13 cellular contexts compared by ENCODE assay signal in genomic region chr17:10052414-10052813, GRCh38.
DNase-seq lines count a peak whose midpoint lies in the region; ATAC-seq and TF ChIP-seq lines count a peak whose summit lies in the region.
"Had no signal": no experiment of that assay in that cellular context is flagged by ENCODE, and none has a peak within 500 bp of the region (broad histone marks: within the 10 kb centered on the region; RNA-seq: fewer than 3 reads in every experiment).

No MANE protein-coding gene starts in this region.

- no peak overlapping the region for H3K4me3 ChIP-seq in foreskin fibroblast (ENCODE audit: low read depth in 1 of 2, low read length in 2 of 2)
- H3K4me3 ChIP-seq: upper lobe of right lung had no signal

- in situ Hi-C loops in G401 (cut with HindIII; ENCODE audit: low sequenced_read_pairs) = no loop called here

- ATAC-seq in stimulated activated naive CD8-positive, alpha-beta T cell treated with anti-CD3 and anti-CD28 coated beads, Interleukin-15, Interleukin-2, amounts not matched to agents 100 U/mL and 50 U/mL, for 24 hours = peak; percentile 77
- no peak for ATAC-seq in stimulated activated naive CD8-positive, alpha-beta T cell treated with anti-CD3 and anti-CD28 coated beads, Interleukin-15, amount 100 ng/mL, for 72 hours
- peak; percentile 35 for ATAC-seq in HG02588 (IDR thresholded peaks at IDR 0.05; ENCODE audit: unreplicated experiment)
- ATAC-seq in HG03175 (IDR thresholded peaks at IDR 0.05; ENCODE audit: unreplicated experiment) = no peak
- ATAC-seq: upper lobe of right lung had no signal

- H3K36me3 Mint-ChIP-seq in brain = no peaks in the 10 kb centered on the region
- H3K36me3 Mint-ChIP-seq: activated naive CD8-positive, alpha-beta T cell had no signal

- H3K27me3 Mint-ChIP-seq in stimulated activated naive CD8-positive, alpha-beta T cell treated with anti-CD3 and anti-CD28 coated beads, Interleukin-15, amount 100 ng/mL, for 72 hours = no peaks in the 10 kb centered on the region
- no peaks in the 10 kb centered on the region for H3K27me3 Mint-ChIP-seq in brain
- H3K27me3 Mint-ChIP-seq: activated naive CD8-positive, alpha-beta T cell had no signal

- peak; percentile 25 for DNase-seq in stimulated activated naive CD8-positive, alpha-beta T cell treated with anti-CD3 and anti-CD28 coated beads, Interleukin-15, Interleukin-2, amounts not matched to agents 100 U/mL and 50 U/mL, for 24 hours
- DNase-seq in stimulated activated naive CD8-positive, alpha-beta T cell treated with anti-CD3 and anti-CD28 coated beads, Interleukin-15, amount 100 ng/mL, for 72 hours = no peak
- DNase-seq in foreskin fibroblast (no peak), NCI-H1048 (lab: John Stamatoyannopoulos, UW) (no peak), G401 (ENCODE audit: low spot score) (no peak)
- DNase-seq: mammary epithelial cell, NCI-H1092 treated with DMSO at 0.1 percent for 48 hours, nucleus accumbens, upper lobe of right lung had no signal

- H3K9me3 Mint-ChIP-seq in stimulated activated naive CD8-positive, alpha-beta T cell treated with anti-CD3 and anti-CD28 coated beads, Interleukin-15, amount 100 ng/mL, for 72 hours = no peaks in the 10 kb centered on the region
- peaks cover 0 to 13% (median 0%) of the 10 kb centered on the region in 5 experiments for H3K9me3 Mint-ChIP-seq in brain

- H3K4me1 Mint-ChIP-seq in stimulated activated naive CD8-positive, alpha-beta T cell treated with anti-CD3 and anti-CD28 coated beads, Interleukin-15, amount 100 ng/mL, for 72 hours = peaks cover 18% of the 10 kb centered on the region
- peaks cover 32% of the 10 kb centered on the region for H3K4me1 Mint-ChIP-seq in brain

- no peak overlapping the region for H3K4me3 Mint-ChIP-seq in stimulated activated naive CD8-positive, alpha-beta T cell treated with anti-CD3 and anti-CD28 coated beads, Interleukin-15, amount 100 ng/mL, for 72 hours
- no peak overlapping the region for H3K4me3 Mint-ChIP-seq in brain
- H3K4me3 Mint-ChIP-seq: activated naive CD8-positive, alpha-beta T cell had no signal

- no peak overlapping the region for H3K27ac Mint-ChIP-seq in stimulated activated naive CD8-positive, alpha-beta T cell treated with anti-CD3 and anti-CD28 coated beads, Interleukin-15, amount 100 ng/mL, for 72 hours
- peak overlapping the region in 3 of 5 experiments; percentile 15 to 86 (median 74) for H3K27ac Mint-ChIP-seq in brain
- H3K27ac Mint-ChIP-seq: activated naive CD8-positive, alpha-beta T cell had no signal

- TF ChIP-seq CTCF in brain (conservative IDR thresholded peaks at IDR 0.05) (no peak), foreskin fibroblast (IDR thresholded peaks at IDR 0.05; ENCODE audit: low read depth, low read length) (no peak)

Comparison
In these comparisons a context has a peak if more than half of its experiments do, and no peak if none do; other contexts are left out.
1. ATAC-seq: peak in stimulated activated naive CD8-positive, alpha-beta T cell treated with anti-CD3 and anti-CD28 coated beads, Interleukin-15, Interleukin-2, amounts not matched to agents 100 U/mL and 50 U/mL, for 24 hours (single experiment) and HG02588 (single experiment); none in stimulated activated naive CD8-positive, alpha-beta T cell treated with anti-CD3 and anti-CD28 coated beads, Interleukin-15, amount 100 ng/mL, for 72 hours (single experiment) and HG03175 (single experiment).
2. H3K27ac Mint-ChIP-seq: peak in brain (3 of 5); none in stimulated activated naive CD8-positive, alpha-beta T cell treated with anti-CD3 and anti-CD28 coated beads, Interleukin-15, amount 100 ng/mL, for 72 hours (0 of 2).